20 cellular contexts compared by ENCODE assay signal in genomic region chr14:99883866-99884650, GRCh38.
"Had no signal": no experiment of that assay in that cellular context is flagged by ENCODE, and none has a peak within 500 bp of the region (broad histone marks: within the 10 kb centered on the region; RNA-seq: fewer than 3 reads in every experiment).

No MANE protein-coding gene starts in this region.

- ATAC-seq: activated CD4-positive, CD25-positive, alpha-beta regulatory T cell treated with anti-CD3 and anti-CD28 coated beads, Interleukin-2, amount 50 U/mL, for 24 hours; activated T-helper 17 cell treated with anti-CD3 and anti-CD28 coated beads, Interleukin-2, amount 50 U/mL, for 72 hours; effector memory CD8-positive, alpha-beta T cell; left cardiac atrium had no signal

- H3K9me3 Mint-ChIP-seq: activated T-helper 17 cell treated with anti-CD3 and anti-CD28 coated beads, Interleukin-2, amount 50 U/mL, for 72 hours; dendritic cell treated with granulocyte-macrophage colony-stimulating factor and Interleukin-4, amounts not matched to agents 40 ng/mL and 50 ng/mL, for 4 days; effector memory CD8-positive, alpha-beta T cell; mesothelial cell of epicardium had no signal

- H2AFZ ChIP-seq: parathyroid adenoma had no signal

- H3K27ac Mint-ChIP-seq: activated T-helper 17 cell treated with anti-CD3 and anti-CD28 coated beads, Interleukin-2, amount 50 U/mL, for 72 hours; dendritic cell treated with granulocyte-macrophage colony-stimulating factor and Interleukin-4, amounts not matched to agents 40 ng/mL and 50 ng/mL, for 4 days; effector memory CD8-positive, alpha-beta T cell; mesothelial cell of epicardium had no signal

- H3K27ac ChIP-seq: parathyroid adenoma, stomach, testis, upper lobe of left lung had no signal

- H3K79me2 ChIP-seq: parathyroid adenoma had no signal

- H3K4me3 ChIP-seq: lung, stomach, testis, upper lobe of left lung had no signal

- H3K9me3 ChIP-seq: stomach, testis, upper lobe of left lung had no signal

- H3K9ac ChIP-seq: parathyroid adenoma had no signal

- H3K36me3 Mint-ChIP-seq: mesothelial cell of epicardium had no signal

- H3K4me1 Mint-ChIP-seq: activated T-helper 17 cell treated with anti-CD3 and anti-CD28 coated beads, Interleukin-2, amount 50 U/mL, for 72 hours had no signal

- H3K4me1 ChIP-seq: parathyroid adenoma, testis, upper lobe of left lung had no signal

- H3K27me3 ChIP-seq: stomach, testis, upper lobe of left lung had no signal

- H3K4me3 Mint-ChIP-seq: activated T-helper 17 cell treated with anti-CD3 and anti-CD28 coated beads, Interleukin-2, amount 50 U/mL, for 72 hours; dendritic cell treated with granulocyte-macrophage colony-stimulating factor and Interleukin-4, amounts not matched to agents 40 ng/mL and 50 ng/mL, for 4 days; effector memory CD8-positive, alpha-beta T cell; mesothelial cell of epicardium had no signal

- DNase-seq: activated CD4-positive, alpha-beta T cell treated with anti-CD3 and anti-CD28 coated beads, Interleukin-2, amount 50 U/mL, for 1 hour; activated naive CD4-positive, alpha-beta T cell treated with Interleukin-2 at 50 U/mL for 16 hours; activated T-cell treated with anti-CD3 and anti-CD28 coated beads for 4 hours; anterior cingulate cortex; cerebellar nuclear complex; effector memory CD8-positive, alpha-beta T cell; foreskin melanocyte; left cardiac atrium; stimulated activated CD4-positive, alpha-beta T cell treated with anti-CD3 and anti-CD28 coated beads, Interleukin-12 subunit alpha, Interleukin-12 subunit beta, amount 100 ng/mL, for 4 hours; stimulated activated CD4-positive, alpha-beta T cell treated with anti-CD3 and anti-CD28 coated beads, Interleukin-2, amount 100 ng/mL, for 24 hours; stomach; T-helper 9 cell; testis; upper lobe of left lung had no signal
